Comparison of ENCODE assay signal across 1 cellular context in genomic region chr12:113061061-113061694, GRCh38.
TF ChIP-seq lines count a peak whose summit lies in the region.

No MANE protein-coding gene starts in this region.

TF ChIP-seq in K562, 482 proteins besides CTCF, POLR2A, EP300 and RAD21:
- TF ChIP-seq BCOR (IDR thresholded peaks at IDR 0.05) (peak; percentile 40; the same call in 1 of the 2 replicates), RBM25 (IDR thresholded peaks at IDR 0.05; ENCODE audit: low read depth, low read length, severe bottlenecking) (peak; percentile 81), PHF20 (IDR thresholded peaks at IDR 0.05; ENCODE audit: partially characterized antibody) (no peak), MEF2A (IDR thresholded peaks at IDR 0.05; ENCODE audit: control insufficient read depth, low read depth, low read length) (no peak)
TF ChIP-seq in K562: peak in this region for 2.
